ENCODE assay signal across 14 cellular contexts in genomic region chr6:33116881-33117711, GRCh38. TPM values are rescaled to one million over a fixed set of nuclear protein-coding genes. Genes with fewer than 3 reads are reported as not detected.
A peak's percentile ranks its signal among the peaks of the same experiment; 100 is the strongest.
DNase-seq lines count a peak whose midpoint lies in the region; ATAC-seq and TF ChIP-seq lines count a peak whose summit lies in the region.
"Had no signal": no experiment of that assay in that cellular context is flagged by ENCODE, and none has a peak within 500 bp of the region (broad histone marks: within the 10 kb centered on the region; RNA-seq: fewer than 3 reads in every experiment).

No MANE protein-coding gene starts in this region.

- POLR2A ChIA-PET in activated CD8-positive, alpha-beta T cell treated with anti-CD3 and anti-CD28 coated beads for 36 hours (lab: Charles Lee) = no interaction called here
- POLR2A ChIA-PET in activated CD8-positive, alpha-beta T cell treated with anti-CD3 and anti-CD28 coated beads, Interleukin-2, amount 10 ng/mL, durations not matched to agents 7 days and 5 days (lab: Charles Lee) = no interaction called here
- POLR2A ChIA-PET in Panc1 (lab: Charles Lee) = no interaction called here

- H3K27ac ChIP-seq in Panc1 (ENCODE audit: low read length) (no peak overlapping the region), spleen (no peak overlapping the region)
- H3K27ac ChIP-seq: coronary artery, stomach had no signal

- no peak for ATAC-seq in activated CD8-positive, alpha-beta T cell treated with anti-CD3 and anti-CD28 coated beads for 36 hours
- no peak for ATAC-seq in activated CD8-positive, alpha-beta T cell treated with anti-CD3 and anti-CD28 coated beads, Interleukin-2, amount 10 ng/mL, durations not matched to agents 7 days and 5 days
- peak; percentile 75 for ATAC-seq in Panc1
- ATAC-seq in left colon = no peak
- ATAC-seq: activated T-cell treated with anti-CD3 and anti-CD28 coated beads, Interleukin-2, amount 50 U/mL, for 4 hours had no signal

- H3K27me3 Mint-ChIP-seq in activated CD8-positive, alpha-beta T cell treated with anti-CD3 and anti-CD28 coated beads for 36 hours = peaks cover 45% of the 10 kb centered on the region
- H3K27me3 Mint-ChIP-seq in activated CD8-positive, alpha-beta T cell treated with anti-CD3 and anti-CD28 coated beads, Interleukin-2, amount 10 ng/mL, durations not matched to agents 7 days and 5 days (ENCODE audit: low read depth) = peaks cover 63% of the 10 kb centered on the region

- peaks cover 11% of the 10 kb centered on the region for H3K4me1 Mint-ChIP-seq in activated CD8-positive, alpha-beta T cell treated with anti-CD3 and anti-CD28 coated beads for 36 hours (ENCODE audit: low read depth)
- H3K4me1 Mint-ChIP-seq in activated CD8-positive, alpha-beta T cell treated with anti-CD3 and anti-CD28 coated beads, Interleukin-2, amount 10 ng/mL, durations not matched to agents 7 days and 5 days (ENCODE audit: low read depth) = peaks cover 18% of the 10 kb centered on the region

- H3K4me3 ChIP-seq in Panc1 (ENCODE audit: low read depth in 2 of 2, low read length in 2 of 2) (0 out of 4 replicates have a peak overlapping the region, but pooled peaks of 1 of the 2 experiments have one; percentile 11), spleen (peak overlapping the region in 1 of 8 donors; percentile 35)
- H3K4me3 ChIP-seq: coronary artery, stomach had no signal

- H3K27me3 ChIP-seq in Panc1 (ENCODE audit: control insufficient read depth, insufficient read depth, low read length) (peaks cover 23% of the 10 kb centered on the region), spleen (replicated peaks in 1 of 7) (peaks cover 0 to 40% (median 26%) of the 10 kb centered on the region in 7 donors)

- 7 to 19% (median 12%) methylated on average over 31 of the region's 31 CpGs for WGBS in spleen, 5 donors

- intact Hi-C loops in activated CD8-positive, alpha-beta T cell treated with anti-CD3 and anti-CD28 coated beads for 36 hours (cut with micrococcal nuclease) = no loop called here
- intact Hi-C loops in Panc1 (cut with micrococcal nuclease; ENCODE audit: unreplicated experiment) = no loop called here
- intact Hi-C loops in spleen (cut with DNase I; ENCODE audit: low total_unique reads) = no loop called here
- intact Hi-C loops in left colon (cut with DNase I, micrococcal nuclease) = loop anchor here in 1 of 2 donors (5.0 kb wide), 1 partner anchor 130 kb away; no protein-coding TSS in a partner anchor

- DNase-seq in activated CD8-positive, alpha-beta T cell treated with anti-CD3 and anti-CD28 coated beads for 36 hours = peak; percentile 10
- no peak for DNase-seq in activated CD8-positive, alpha-beta T cell treated with anti-CD3 and anti-CD28 coated beads, Interleukin-2, amount 10 ng/mL, durations not matched to agents 7 days and 5 days
- DNase-seq in Panc1 (ENCODE audit: low read depth, low spot score) = no peak
- peak; percentile 57 for DNase-seq in iPS DF 19.7 (ENCODE audit: low read depth, low spot score)
- DNase-seq in spleen = peak; percentile 75
- DNase-seq in ureter (ENCODE audit: low spot score) = no peak
- no peak for DNase-seq in GOT3 (lab: John Stamatoyannopoulos, UW)
- DNase-seq in left colon = no peak
- DNase-seq: activated T-cell treated with anti-CD3 and anti-CD28 coated beads, Interleukin-2, amount 50 U/mL, for 4 hours; small intestine; stomach had no signal

- no peaks in the 10 kb centered on the region for H3K36me3 Mint-ChIP-seq in activated CD8-positive, alpha-beta T cell treated with anti-CD3 and anti-CD28 coated beads for 36 hours (ENCODE audit: low read depth)
- H3K36me3 Mint-ChIP-seq in activated CD8-positive, alpha-beta T cell treated with anti-CD3 and anti-CD28 coated beads, Interleukin-2, amount 10 ng/mL, durations not matched to agents 7 days and 5 days (ENCODE audit: low read depth) = no peaks in the 10 kb centered on the region
- H3K36me3 Mint-ChIP-seq: T-cell had no signal

- no peak for TF ChIP-seq CTCF in activated CD8-positive, alpha-beta T cell treated with anti-CD3 and anti-CD28 coated beads for 36 hours (IDR thresholded peaks at IDR 0.05)
- TF ChIP-seq CTCF in Panc1 (IDR thresholded peaks at IDR 0.05) (no peak), spleen (IDR thresholded peaks at IDR 0.05 in 8 of 11, conservative IDR thresholded peaks at IDR 0.05 in 3 of 11) (no peak)

- H3K9me3 ChIP-seq in Panc1 (ENCODE audit: control insufficient read depth, insufficient read depth, low read depth, low read length) (no peaks in the 10 kb centered on the region), spleen (no peaks in the 10 kb centered on the region)
- H3K9me3 ChIP-seq: stomach had no signal

- no TSS peak for BruUV-seq in Panc1 (replicated peaks; lab: Mats Ljungman, UMichigan)

- H3K36me3 ChIP-seq in Panc1 (ENCODE audit: control insufficient read depth, insufficient read depth, low read length) = no peaks in the 10 kb centered on the region
- H3K36me3 ChIP-seq in spleen = no peaks in the 10 kb centered on the region
- H3K36me3 ChIP-seq: stomach had no signal

- no peaks in the 10 kb centered on the region for H3K9me3 Mint-ChIP-seq in activated CD8-positive, alpha-beta T cell treated with anti-CD3 and anti-CD28 coated beads for 36 hours
- no peaks in the 10 kb centered on the region for H3K9me3 Mint-ChIP-seq in activated CD8-positive, alpha-beta T cell treated with anti-CD3 and anti-CD28 coated beads, Interleukin-2, amount 10 ng/mL, durations not matched to agents 7 days and 5 days (ENCODE audit: insufficient read depth)
- H3K9me3 Mint-ChIP-seq: activated T-cell treated with anti-CD3 and anti-CD28 coated beads, Interleukin-2, amount 50 U/mL, for 4 hours; T-cell had no signal

- no peak overlapping the region for H3K27ac Mint-ChIP-seq in activated CD8-positive, alpha-beta T cell treated with anti-CD3 and anti-CD28 coated beads for 36 hours
- no peak overlapping the region for H3K27ac Mint-ChIP-seq in activated CD8-positive, alpha-beta T cell treated with anti-CD3 and anti-CD28 coated beads, Interleukin-2, amount 10 ng/mL, durations not matched to agents 7 days and 5 days
- H3K27ac Mint-ChIP-seq: T-cell had no signal

- no peak for TF ChIP-seq POLR2A in spleen (IDR thresholded peaks at IDR 0.05)

- H3K4me3 Mint-ChIP-seq in activated CD8-positive, alpha-beta T cell treated with anti-CD3 and anti-CD28 coated beads for 36 hours = no peak overlapping the region
- H3K4me3 Mint-ChIP-seq in activated CD8-positive, alpha-beta T cell treated with anti-CD3 and anti-CD28 coated beads, Interleukin-2, amount 10 ng/mL, durations not matched to agents 7 days and 5 days = no peak overlapping the region
- H3K4me3 Mint-ChIP-seq: activated T-cell treated with anti-CD3 and anti-CD28 coated beads, Interleukin-2, amount 50 U/mL, for 4 hours; T-cell had no signal

- CTCF ChIA-PET in activated CD8-positive, alpha-beta T cell treated with anti-CD3 and anti-CD28 coated beads for 36 hours (lab: Charles Lee) = interaction anchor here (0.8 to 5.2 kb wide), 8 partner anchors 9 to 274 kb away, joined by 3 to 30 read pairs (median 4); no protein-coding TSS in a partner anchor
- CTCF ChIA-PET in activated CD8-positive, alpha-beta T cell treated with anti-CD3 and anti-CD28 coated beads, Interleukin-2, amount 10 ng/mL, durations not matched to agents 7 days and 5 days (lab: Charles Lee) = interaction anchor here (1.2 to 5.7 kb wide), 6 partner anchors 9 to 132 kb away, joined by 3 to 60 read pairs (median 6); no protein-coding TSS in a partner anchor
- CTCF ChIA-PET in Panc1 (lab: Charles Lee) = no interaction called here

- in situ Hi-C loops in Panc1 (cut with HindIII; ENCODE audit: low pct_unique_long_range_greater_than_20kb, low sequenced_read_pairs) = no loop called here

- H3K4me1 ChIP-seq in Panc1 (ENCODE audit: control insufficient read depth, insufficient read depth, low read length) = peaks cover 5% of the 10 kb centered on the region; the same call in 1 of the 2 replicates
- peaks cover 0 to 57% (median 44%) of the 10 kb centered on the region in 6 donors for H3K4me1 ChIP-seq in spleen

RNA-seq across cellular contexts. Expression of gene HLA-DPB1, which starts 41.3 kb away (rescaled TPM):
- 10 to 100 TPM; 12.3 to 14.8 TPM for total RNA-seq in activated CD8-positive, alpha-beta T cell treated with anti-CD3 and anti-CD28 coated beads for 36 hours
- total RNA-seq in activated CD8-positive, alpha-beta T cell treated with anti-CD3 and anti-CD28 coated beads, Interleukin-2, amount 10 ng/mL, durations not matched to agents 7 days and 5 days = 10 to 100 TPM; 21.0 to 22.8 TPM
- total RNA-seq in Panc1 (2021; ENCODE audit: unreplicated experiment) (0.64 TPM), spleen (100 to 1,000 TPM; 209 to 647 (median 414) TPM), ureter (82.5 TPM), left colon (10 to 100 TPM; 15.1 to 65.5 TPM)
- polyA plus RNA-seq in Panc1 (2012; ENCODE audit: insufficient read length) = not detected
- polyA plus RNA-seq in spleen = 100 to 1,000 TPM; 543 to 817 (median 574) TPM
- total RNA-seq: NCI-H460 had no signal

RNA-seq across cellular contexts. Expression of gene HLA-DPA1, which starts 43.6 kb away (rescaled TPM):
- total RNA-seq in activated CD8-positive, alpha-beta T cell treated with anti-CD3 and anti-CD28 coated beads for 36 hours = 10 to 100 TPM; 27.6 to 27.9 TPM
- total RNA-seq in activated CD8-positive, alpha-beta T cell treated with anti-CD3 and anti-CD28 coated beads, Interleukin-2, amount 10 ng/mL, durations not matched to agents 7 days and 5 days = 10 to 100 TPM; 39.1 to 40.0 TPM
- total RNA-seq in Panc1 (2021; ENCODE audit: unreplicated experiment) = 0.69 TPM
- not detected for polyA plus RNA-seq in Panc1 (2012; ENCODE audit: insufficient read length)
- total RNA-seq in spleen = 100 to 1,000 TPM; 253 to 621 (median 517) TPM
- 100 to 1,000 TPM; 346 to 466 (median 352) TPM for polyA plus RNA-seq in spleen
- 145 TPM for total RNA-seq in ureter
- 100 to 1,000 TPM in 1 of 2 donors, 10 to 100 TPM in 1; 14.8 to 103 TPM for total RNA-seq in left colon
- total RNA-seq: NCI-H460 had no signal

Comparison
In these comparisons a context has a peak if more than half of its experiments do, and no peak if none do; other contexts are left out.
1. DNase-seq: peak in activated CD8-positive, alpha-beta T cell treated with anti-CD3 and anti-CD28 coated beads for 36 hours (single experiment), iPS DF 19.7 (single experiment) and spleen (single experiment); none in activated CD8-positive, alpha-beta T cell treated with anti-CD3 and anti-CD28 coated beads, Interleukin-2, amount 10 ng/mL, durations not matched to agents 7 days and 5 days (single experiment), Panc1 (single experiment), ureter (single experiment), GOT3 (single experiment) and left colon (0 of 2).